Comparison of ENCODE assay signal across 31 cellular contexts in genomic region chr6:164321297-164321696, GRCh38.
"Had no signal": no experiment of that assay in that cellular context is flagged by ENCODE, and none has a peak within 500 bp of the region (broad histone marks: within the 10 kb centered on the region; RNA-seq: fewer than 3 reads in every experiment).

No MANE protein-coding gene starts in this region.

- H3K4me3 Mint-ChIP-seq: immature natural killer cell; mesothelial cell of epicardium; naive B cell; natural killer cell; neural crest cell; stimulated activated naive B cell treated with anti-CD40 and anti-IgM and Interleukin-4, amounts not matched to agents 10 μg/mL and 1 μg/mL and 100 μg/mL, for 72 hours had no signal

- DNase-seq: hypothalamus; immature natural killer cell; kidney; left colon; left ventricle myocardium inferior; mesendoderm; naive B cell; natural killer cell; nucleus accumbens; pancreas; posterior cingulate gyrus; retina; right cardiac atrium; stimulated activated CD4-positive, alpha-beta T cell treated with anti-CD3 and anti-CD28 coated beads, Interleukin-12 subunit alpha, Interleukin-12 subunit beta, amount 100 ng/mL, for 4 hours; stimulated activated CD4-positive, alpha-beta T cell treated with anti-CD3 and anti-CD28 coated beads, Interleukin-15, amount 100 ng/mL, for 24 hours; stimulated activated CD4-positive, alpha-beta T cell treated with anti-CD3 and anti-CD28 coated beads, Interleukin-2, amount 100 ng/mL, for 24 hours; stimulated activated CD4-positive, alpha-beta T cell treated with anti-CD3 and anti-CD28 coated beads, Interleukin-4, amount 100 ng/mL, for 1 hour; stimulated activated naive B cell treated with anti-CD40 and anti-IgM and Interleukin-4, amounts not matched to agents 10 μg/mL and 1 μg/mL and 100 μg/mL, for 72 hours; stimulated activated naive CD8-positive, alpha-beta T cell treated with anti-CD3 and anti-CD28 coated beads, Interleukin-15, Interleukin-2, amounts not matched to agents 100 U/mL and 50 U/mL, for 24 hours; stomach; testis; thyroid gland; transverse colon; upper lobe of left lung had no signal

- ATAC-seq: left colon; natural killer cell; pancreas; right cardiac atrium; stimulated activated naive B cell treated with anti-CD40 and anti-IgM and Interleukin-4, amounts not matched to agents 10 μg/mL and 1 μg/mL and 100 μg/mL, for 72 hours; stimulated activated naive CD8-positive, alpha-beta T cell treated with anti-CD3 and anti-CD28 coated beads, Interleukin-15, Interleukin-2, amounts not matched to agents 100 U/mL and 50 U/mL, for 24 hours had no signal

- H3K4me1 ChIP-seq: pancreas, prostate gland, stomach, testis, thyroid gland, transverse colon, upper lobe of left lung, vagina had no signal

- H3K4me3 ChIP-seq: left ventricle myocardium inferior, lung, pancreas, prostate gland, skin epidermis, stomach, testis, thyroid gland, transverse colon, upper lobe of left lung, vagina had no signal

- H3K4me1 Mint-ChIP-seq: immature natural killer cell; mesothelial cell of epicardium; naive B cell; natural killer cell; neural crest cell; stimulated activated naive B cell treated with anti-CD40 and anti-IgM and Interleukin-4, amounts not matched to agents 10 μg/mL and 1 μg/mL and 100 μg/mL, for 72 hours had no signal

- H3K36me3 ChIP-seq: left ventricle myocardium inferior, pancreas, prostate gland, stomach, thyroid gland, transverse colon, upper lobe of left lung, vagina had no signal

- H3K36me3 Mint-ChIP-seq: immature natural killer cell; mesothelial cell of epicardium; naive B cell; stimulated activated naive B cell treated with anti-CD40 and anti-IgM and Interleukin-4, amounts not matched to agents 10 μg/mL and 1 μg/mL and 100 μg/mL, for 72 hours had no signal

- H3K27me3 Mint-ChIP-seq: naive B cell; stimulated activated naive B cell treated with anti-CD40 and anti-IgM and Interleukin-4, amounts not matched to agents 10 μg/mL and 1 μg/mL and 100 μg/mL, for 72 hours had no signal

- H3K27ac Mint-ChIP-seq: immature natural killer cell; mesothelial cell of epicardium; naive B cell; natural killer cell; stimulated activated naive B cell treated with anti-CD40 and anti-IgM and Interleukin-4, amounts not matched to agents 10 μg/mL and 1 μg/mL and 100 μg/mL, for 72 hours had no signal

- H3K9me3 ChIP-seq: pancreas, prostate gland, stomach, testis, thyroid gland, transverse colon, upper lobe of left lung, vagina had no signal

- H3K27ac ChIP-seq: prostate gland, testis, thyroid gland, transverse colon, upper lobe of left lung, vagina had no signal

- FAIRE-seq: islet of Langerhans, kidney, pancreas had no signal

- H3K27me3 ChIP-seq: pancreas, stomach, testis, thyroid gland, transverse colon, upper lobe of left lung, vagina had no signal
